1 cellular context compared by ENCODE assay signal in the genomic region with DNA sequence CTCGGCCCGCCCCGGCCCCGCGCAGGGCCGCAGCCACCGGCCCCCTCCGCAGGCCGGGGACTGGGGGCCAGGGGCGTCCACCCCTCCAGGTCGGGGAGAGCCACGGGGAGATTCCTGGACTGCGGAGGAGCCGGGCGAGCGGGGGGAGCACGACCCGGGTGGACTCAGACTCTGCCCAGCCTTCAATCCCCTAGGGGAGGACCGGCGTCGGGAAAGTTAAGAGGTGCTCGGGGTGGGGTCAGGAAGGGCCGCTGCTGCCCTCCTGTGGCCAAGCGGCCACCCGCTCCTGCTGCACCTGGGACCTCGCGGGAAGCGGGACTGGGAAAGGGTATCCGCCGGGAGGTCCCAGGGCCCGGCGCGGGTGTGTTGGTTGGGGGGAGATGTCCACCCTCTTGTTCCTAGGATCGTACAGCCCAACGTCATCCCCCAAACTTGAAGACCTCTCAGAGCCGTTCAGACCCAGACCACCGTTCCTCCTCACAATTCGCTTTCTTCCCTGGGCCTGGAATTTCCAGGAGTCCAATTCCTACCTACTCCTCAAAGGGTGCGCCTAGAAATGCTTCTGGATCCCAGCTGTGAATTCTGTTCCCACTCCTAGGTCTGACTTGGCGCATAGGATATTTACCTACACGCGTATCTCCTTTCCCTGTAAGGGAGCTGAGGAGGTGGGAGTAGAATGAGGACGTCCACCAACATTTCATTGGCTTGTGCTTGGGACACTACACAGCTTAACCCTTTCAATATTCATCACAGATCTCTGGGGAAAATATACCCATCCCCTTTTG.
TF ChIP-seq lines count a peak whose summit lies in the region.

No MANE protein-coding gene starts in this region.

TF ChIP-seq in HEK293, 187 proteins besides CTCF, POLR2A, EP300 and RAD21 (continued from another document and continues in another):
- TF ChIP-seq, protein P1, sequence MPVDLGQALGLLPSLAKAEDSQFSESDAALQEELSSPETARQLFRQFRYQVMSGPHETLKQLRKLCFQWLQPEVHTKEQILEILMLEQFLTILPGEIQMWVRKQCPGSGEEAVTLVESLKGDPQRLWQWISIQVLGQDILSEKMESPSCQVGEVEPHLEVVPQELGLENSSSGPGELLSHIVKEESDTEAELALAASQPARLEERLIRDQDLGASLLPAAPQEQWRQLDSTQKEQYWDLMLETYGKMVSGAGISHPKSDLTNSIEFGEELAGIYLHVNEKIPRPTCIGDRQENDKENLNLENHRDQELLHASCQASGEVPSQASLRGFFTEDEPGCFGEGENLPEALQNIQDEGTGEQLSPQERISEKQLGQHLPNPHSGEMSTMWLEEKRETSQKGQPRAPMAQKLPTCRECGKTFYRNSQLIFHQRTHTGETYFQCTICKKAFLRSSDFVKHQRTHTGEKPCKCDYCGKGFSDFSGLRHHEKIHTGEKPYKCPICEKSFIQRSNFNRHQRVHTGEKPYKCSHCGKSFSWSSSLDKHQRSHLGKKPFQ (tag by site-specific recombination; IDR thresholded peaks at IDR 0.05), result 0 out of 2 replicates have a peak, but pooled peaks have one; percentile 11
- TF ChIP-seq ZEB2 (tag by site-specific recombination; IDR thresholded peaks at IDR 0.05), result peak; percentile 92
- TF ChIP-seq ZNF221 (tag by site-specific recombination; IDR thresholded peaks at IDR 0.05; ENCODE audit: borderline replicate concordance), result no peak
- peak; percentile 86 for TF ChIP-seq KLF8 (tag by site-specific recombination; IDR thresholded peaks at IDR 0.05)
- TF ChIP-seq ZNF837 (tag by site-specific recombination; IDR thresholded peaks at IDR 0.05), result no peak
- TF ChIP-seq, protein P2, sequence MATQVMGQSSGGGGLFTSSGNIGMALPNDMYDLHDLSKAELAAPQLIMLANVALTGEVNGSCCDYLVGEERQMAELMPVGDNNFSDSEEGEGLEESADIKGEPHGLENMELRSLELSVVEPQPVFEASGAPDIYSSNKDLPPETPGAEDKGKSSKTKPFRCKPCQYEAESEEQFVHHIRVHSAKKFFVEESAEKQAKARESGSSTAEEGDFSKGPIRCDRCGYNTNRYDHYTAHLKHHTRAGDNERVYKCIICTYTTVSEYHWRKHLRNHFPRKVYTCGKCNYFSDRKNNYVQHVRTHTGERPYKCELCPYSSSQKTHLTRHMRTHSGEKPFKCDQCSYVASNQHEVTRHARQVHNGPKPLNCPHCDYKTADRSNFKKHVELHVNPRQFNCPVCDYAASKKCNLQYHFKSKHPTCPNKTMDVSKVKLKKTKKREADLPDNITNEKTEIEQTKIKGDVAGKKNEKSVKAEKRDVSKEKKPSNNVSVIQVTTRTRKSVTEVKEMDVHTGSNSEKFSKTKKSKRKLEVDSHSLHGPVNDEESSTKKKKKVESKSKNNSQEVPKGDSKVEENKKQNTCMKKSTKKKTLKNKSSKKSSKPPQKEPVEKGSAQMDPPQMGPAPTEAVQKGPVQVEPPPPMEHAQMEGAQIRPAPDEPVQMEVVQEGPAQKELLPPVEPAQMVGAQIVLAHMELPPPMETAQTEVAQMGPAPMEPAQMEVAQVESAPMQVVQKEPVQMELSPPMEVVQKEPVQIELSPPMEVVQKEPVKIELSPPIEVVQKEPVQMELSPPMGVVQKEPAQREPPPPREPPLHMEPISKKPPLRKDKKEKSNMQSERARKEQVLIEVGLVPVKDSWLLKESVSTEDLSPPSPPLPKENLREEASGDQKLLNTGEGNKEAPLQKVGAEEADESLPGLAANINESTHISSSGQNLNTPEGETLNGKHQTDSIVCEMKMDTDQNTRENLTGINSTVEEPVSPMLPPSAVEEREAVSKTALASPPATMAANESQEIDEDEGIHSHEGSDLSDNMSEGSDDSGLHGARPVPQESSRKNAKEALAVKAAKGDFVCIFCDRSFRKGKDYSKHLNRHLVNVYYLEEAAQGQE (tag by site-specific recombination; IDR thresholded peaks at IDR 0.05), result 0 out of 2 replicates have a peak, but pooled peaks have one; percentile 23
- TF ChIP-seq, protein P3, sequence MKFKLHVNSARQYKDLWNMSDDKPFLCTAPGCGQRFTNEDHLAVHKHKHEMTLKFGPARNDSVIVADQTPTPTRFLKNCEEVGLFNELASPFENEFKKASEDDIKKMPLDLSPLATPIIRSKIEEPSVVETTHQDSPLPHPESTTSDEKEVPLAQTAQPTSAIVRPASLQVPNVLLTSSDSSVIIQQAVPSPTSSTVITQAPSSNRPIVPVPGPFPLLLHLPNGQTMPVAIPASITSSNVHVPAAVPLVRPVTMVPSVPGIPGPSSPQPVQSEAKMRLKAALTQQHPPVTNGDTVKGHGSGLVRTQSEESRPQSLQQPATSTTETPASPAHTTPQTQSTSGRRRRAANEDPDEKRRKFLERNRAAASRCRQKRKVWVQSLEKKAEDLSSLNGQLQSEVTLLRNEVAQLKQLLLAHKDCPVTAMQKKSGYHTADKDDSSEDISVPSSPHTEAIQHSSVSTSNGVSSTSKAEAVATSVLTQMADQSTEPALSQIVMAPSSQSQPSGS (tag by site-specific recombination; IDR thresholded peaks at IDR 0.05; ENCODE audit: low read depth), result no peak
- TF ChIP-seq, protein P4, sequence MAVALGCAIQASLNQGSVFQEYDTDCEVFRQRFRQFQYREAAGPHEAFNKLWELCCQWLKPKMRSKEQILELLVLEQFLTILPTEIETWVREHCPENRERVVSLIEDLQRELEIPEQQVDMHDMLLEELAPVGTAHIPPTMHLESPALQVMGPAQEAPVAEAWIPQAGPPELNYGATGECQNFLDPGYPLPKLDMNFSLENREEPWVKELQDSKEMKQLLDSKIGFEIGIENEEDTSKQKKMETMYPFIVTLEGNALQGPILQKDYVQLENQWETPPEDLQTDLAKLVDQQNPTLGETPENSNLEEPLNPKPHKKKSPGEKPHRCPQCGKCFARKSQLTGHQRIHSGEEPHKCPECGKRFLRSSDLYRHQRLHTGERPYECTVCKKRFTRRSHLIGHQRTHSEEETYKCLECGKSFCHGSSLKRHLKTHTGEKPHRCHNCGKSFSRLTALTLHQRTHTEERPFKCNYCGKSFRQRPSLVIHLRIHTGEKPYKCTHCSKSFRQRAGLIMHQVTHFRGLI (tag by site-specific recombination; IDR thresholded peaks at IDR 0.05), result no peak; the same call in 1 of the 2 replicates
- TF ChIP-seq ZNF214 (tag by site-specific recombination; IDR thresholded peaks at IDR 0.05; ENCODE audit: borderline replicate concordance), result no peak
- peak; percentile 62; the same call in 1 of the 2 replicates for TF ChIP-seq ZNF843 (tag by site-specific recombination; IDR thresholded peaks at IDR 0.05)
- TF ChIP-seq, protein P5, sequence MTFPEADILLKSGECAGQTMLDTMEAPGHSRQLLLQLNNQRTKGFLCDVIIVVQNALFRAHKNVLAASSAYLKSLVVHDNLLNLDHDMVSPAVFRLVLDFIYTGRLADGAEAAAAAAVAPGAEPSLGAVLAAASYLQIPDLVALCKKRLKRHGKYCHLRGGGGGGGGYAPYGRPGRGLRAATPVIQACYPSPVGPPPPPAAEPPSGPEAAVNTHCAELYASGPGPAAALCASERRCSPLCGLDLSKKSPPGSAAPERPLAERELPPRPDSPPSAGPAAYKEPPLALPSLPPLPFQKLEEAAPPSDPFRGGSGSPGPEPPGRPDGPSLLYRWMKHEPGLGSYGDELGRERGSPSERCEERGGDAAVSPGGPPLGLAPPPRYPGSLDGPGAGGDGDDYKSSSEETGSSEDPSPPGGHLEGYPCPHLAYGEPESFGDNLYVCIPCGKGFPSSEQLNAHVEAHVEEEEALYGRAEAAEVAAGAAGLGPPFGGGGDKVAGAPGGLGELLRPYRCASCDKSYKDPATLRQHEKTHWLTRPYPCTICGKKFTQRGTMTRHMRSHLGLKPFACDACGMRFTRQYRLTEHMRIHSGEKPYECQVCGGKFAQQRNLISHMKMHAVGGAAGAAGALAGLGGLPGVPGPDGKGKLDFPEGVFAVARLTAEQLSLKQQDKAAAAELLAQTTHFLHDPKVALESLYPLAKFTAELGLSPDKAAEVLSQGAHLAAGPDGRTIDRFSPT (tag by site-specific recombination; IDR thresholded peaks at IDR 0.05), result no peak
- no peak for TF ChIP-seq MEIS1 (CRISPR knock-in tag; IDR thresholded peaks at IDR 0.05; ENCODE audit: borderline replicate concordance)
- TF ChIP-seq HOXC10 (CRISPR knock-in tag; IDR thresholded peaks at IDR 0.05), result no peak
- TF ChIP-seq ZFP41 (tag by site-specific recombination; IDR thresholded peaks at IDR 0.05; ENCODE audit: borderline replicate concordance), result no peak
- no peak for TF ChIP-seq ZNF548 (tag by site-specific recombination; IDR thresholded peaks at IDR 0.05)
- TF ChIP-seq, protein P6, sequence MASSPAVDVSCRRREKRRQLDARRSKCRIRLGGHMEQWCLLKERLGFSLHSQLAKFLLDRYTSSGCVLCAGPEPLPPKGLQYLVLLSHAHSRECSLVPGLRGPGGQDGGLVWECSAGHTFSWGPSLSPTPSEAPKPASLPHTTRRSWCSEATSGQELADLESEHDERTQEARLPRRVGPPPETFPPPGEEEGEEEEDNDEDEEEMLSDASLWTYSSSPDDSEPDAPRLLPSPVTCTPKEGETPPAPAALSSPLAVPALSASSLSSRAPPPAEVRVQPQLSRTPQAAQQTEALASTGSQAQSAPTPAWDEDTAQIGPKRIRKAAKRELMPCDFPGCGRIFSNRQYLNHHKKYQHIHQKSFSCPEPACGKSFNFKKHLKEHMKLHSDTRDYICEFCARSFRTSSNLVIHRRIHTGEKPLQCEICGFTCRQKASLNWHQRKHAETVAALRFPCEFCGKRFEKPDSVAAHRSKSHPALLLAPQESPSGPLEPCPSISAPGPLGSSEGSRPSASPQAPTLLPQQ (tag by site-specific recombination; IDR thresholded peaks at IDR 0.05), result peak; percentile 68
- TF ChIP-seq ZSCAN16 (tag by site-specific recombination; IDR thresholded peaks at IDR 0.05), result no peak
- TF ChIP-seq ZNF791 (tag by site-specific recombination; IDR thresholded peaks at IDR 0.05), result no peak
- no peak for TF ChIP-seq ZNF747 (tag by site-specific recombination; IDR thresholded peaks at IDR 0.05)
- peak; percentile 35; the same call in 1 of the 2 replicates for TF ChIP-seq KLF10 (tag by site-specific recombination; IDR thresholded peaks at IDR 0.05)
- TF ChIP-seq ZNF830 (tag by site-specific recombination; IDR thresholded peaks at IDR 0.05; ENCODE audit: low read depth), result no peak
- TF ChIP-seq, protein P7, sequence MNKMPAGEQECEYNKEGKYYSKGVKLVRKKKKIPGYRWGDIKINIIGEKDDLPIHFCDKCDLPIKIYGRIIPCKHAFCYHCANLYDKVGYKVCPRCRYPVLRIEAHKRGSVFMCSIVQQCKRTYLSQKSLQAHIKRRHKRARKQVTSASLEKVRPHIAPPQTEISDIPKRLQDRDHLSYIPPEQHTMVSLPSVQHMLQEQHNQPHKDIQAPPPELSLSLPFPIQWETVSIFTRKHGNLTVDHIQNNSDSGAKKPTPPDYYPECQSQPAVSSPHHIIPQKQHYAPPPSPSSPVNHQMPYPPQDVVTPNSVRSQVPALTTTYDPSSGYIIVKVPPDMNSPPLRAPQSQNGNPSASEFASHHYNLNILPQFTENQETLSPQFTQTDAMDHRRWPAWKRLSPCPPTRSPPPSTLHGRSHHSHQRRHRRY (tag by site-specific recombination; IDR thresholded peaks at IDR 0.05), result no peak
- no peak for TF ChIP-seq ZNF37A (tag by site-specific recombination; IDR thresholded peaks at IDR 0.05)
- TF ChIP-seq, protein P8, sequence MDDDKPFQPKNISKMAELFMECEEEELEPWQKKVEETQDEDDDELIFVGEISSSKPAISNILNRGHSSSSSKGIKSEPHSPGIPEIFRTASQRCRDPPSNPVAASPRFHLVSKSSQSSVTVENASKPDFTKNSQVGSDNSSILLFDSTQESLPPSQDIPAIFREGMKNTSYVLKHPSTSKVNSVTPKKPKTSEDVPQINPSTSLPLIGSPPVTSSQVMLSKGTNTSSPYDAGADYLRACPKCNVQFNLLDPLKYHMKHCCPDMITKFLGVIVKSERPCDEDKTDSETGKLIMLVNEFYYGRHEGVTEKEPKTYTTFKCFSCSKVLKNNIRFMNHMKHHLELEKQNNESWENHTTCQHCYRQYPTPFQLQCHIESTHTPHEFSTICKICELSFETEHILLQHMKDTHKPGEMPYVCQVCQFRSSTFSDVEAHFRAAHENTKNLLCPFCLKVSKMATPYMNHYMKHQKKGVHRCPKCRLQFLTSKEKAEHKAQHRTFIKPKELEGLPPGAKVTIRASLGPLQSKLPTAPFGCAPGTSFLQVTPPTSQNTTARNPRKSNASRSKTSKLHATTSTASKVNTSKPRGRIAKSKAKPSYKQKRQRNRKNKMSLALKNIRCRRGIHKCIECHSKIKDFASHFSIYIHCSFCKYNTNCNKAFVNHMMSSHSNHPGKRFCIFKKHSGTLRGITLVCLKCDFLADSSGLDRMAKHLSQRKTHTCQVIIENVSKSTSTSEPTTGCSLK (tag by site-specific recombination; IDR thresholded peaks at IDR 0.05), result no peak
- TF ChIP-seq ZNF433 (tag by site-specific recombination; IDR thresholded peaks at IDR 0.05; ENCODE audit: low read depth), result no peak
- no peak for TF ChIP-seq ZNF239 (tag by site-specific recombination; IDR thresholded peaks at IDR 0.05)
- TF ChIP-seq, protein P9, sequence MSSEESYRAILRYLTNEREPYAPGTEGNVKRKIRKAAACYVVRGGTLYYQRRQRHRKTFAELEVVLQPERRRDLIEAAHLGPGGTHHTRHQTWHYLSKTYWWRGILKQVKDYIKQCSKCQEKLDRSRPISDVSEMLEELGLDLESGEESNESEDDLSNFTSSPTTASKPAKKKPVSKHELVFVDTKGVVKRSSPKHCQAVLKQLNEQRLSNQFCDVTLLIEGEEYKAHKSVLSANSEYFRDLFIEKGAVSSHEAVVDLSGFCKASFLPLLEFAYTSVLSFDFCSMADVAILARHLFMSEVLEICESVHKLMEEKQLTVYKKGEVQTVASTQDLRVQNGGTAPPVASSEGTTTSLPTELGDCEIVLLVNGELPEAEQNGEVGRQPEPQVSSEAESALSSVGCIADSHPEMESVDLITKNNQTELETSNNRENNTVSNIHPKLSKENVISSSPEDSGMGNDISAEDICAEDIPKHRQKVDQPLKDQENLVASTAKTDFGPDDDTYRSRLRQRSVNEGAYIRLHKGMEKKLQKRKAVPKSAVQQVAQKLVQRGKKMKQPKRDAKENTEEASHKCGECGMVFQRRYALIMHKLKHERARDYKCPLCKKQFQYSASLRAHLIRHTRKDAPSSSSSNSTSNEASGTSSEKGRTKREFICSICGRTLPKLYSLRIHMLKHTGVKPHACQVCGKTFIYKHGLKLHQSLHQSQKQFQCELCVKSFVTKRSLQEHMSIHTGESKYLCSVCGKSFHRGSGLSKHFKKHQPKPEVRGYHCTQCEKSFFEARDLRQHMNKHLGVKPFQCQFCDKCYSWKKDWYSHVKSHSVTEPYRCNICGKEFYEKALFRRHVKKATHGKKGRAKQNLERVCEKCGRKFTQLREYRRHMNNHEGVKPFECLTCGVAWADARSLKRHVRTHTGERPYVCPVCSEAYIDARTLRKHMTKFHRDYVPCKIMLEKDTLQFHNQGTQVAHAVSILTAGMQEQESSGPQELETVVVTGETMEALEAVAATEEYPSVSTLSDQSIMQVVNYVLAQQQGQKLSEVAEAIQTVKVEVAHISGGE (tag by site-specific recombination; conservative IDR thresholded peaks at IDR 0.05; ENCODE audit: low read depth), result peak; percentile 97
- TF ChIP-seq ZNF23 (tag by site-specific recombination; IDR thresholded peaks at IDR 0.05; ENCODE audit: borderline replicate concordance), result no peak
- no peak for TF ChIP-seq YY2 (tag by site-specific recombination; IDR thresholded peaks at IDR 0.05)
- peak; percentile 9; the same call in 1 of the 2 replicates for TF ChIP-seq ZNF146 (tag by site-specific recombination; IDR thresholded peaks at IDR 0.05)
- TF ChIP-seq ZNF571 (tag by site-specific recombination; IDR thresholded peaks at IDR 0.05), result no peak
- peak; percentile 91 for TF ChIP-seq ZSCAN30 (tag by site-specific recombination; IDR thresholded peaks at IDR 0.05)
- TF ChIP-seq ZNF416 (tag by site-specific recombination; IDR thresholded peaks at IDR 0.05), result no peak
